ENCODE assay signal across 8 cellular contexts in genomic region chr2:224357098-224357901, GRCh38. TPM values are rescaled to one million over a fixed set of nuclear protein-coding genes. Genes with fewer than 3 reads are reported as not detected.
DNase-seq lines count a peak whose midpoint lies in the region; ATAC-seq and TF ChIP-seq lines count a peak whose summit lies in the region.

No MANE protein-coding gene starts in this region.

- no peak overlapping the region for H3K27ac Mint-ChIP-seq in chondrocyte (ENCODE audit: unreplicated experiment)

- peak; percentile 82 for DNase-seq in A673 (ENCODE audit: low spot score)
- DNase-seq in NCI-H2196 (lab: John Stamatoyannopoulos, UW; ENCODE audit: unreplicated experiment): peak; percentile 57
- DNase-seq in WERI-Rb-1: peak; percentile 44
- DNase-seq in chondrocyte (ENCODE audit: low spot score): no peak
- DNase-seq in stimulated activated CD8-positive, alpha-beta memory T cell treated with anti-CD3 and anti-CD28 coated beads, Interleukin-2, amount 100 ng/mL, for 1 hour (ENCODE audit: low read depth in 2 of 2): peak; percentile 10 to 19

- no peaks in the 10 kb centered on the region for H3K36me3 Mint-ChIP-seq in chondrocyte (ENCODE audit: low read depth)

- intact Hi-C loops in A673 (cut with micrococcal nuclease; ENCODE audit: unreplicated experiment): loop anchor here (2.0 to 5.0 kb wide), 5 partner anchors 90 to 650 kb away; no protein-coding TSS in a partner anchor

- no peak overlapping the region for H3K4me3 ChIP-seq in A673 (ENCODE audit: low read depth, low read length, poor library complexity, severe bottlenecking)
- H3K4me3 ChIP-seq in WERI-Rb-1 (ENCODE audit: low read depth, low read length): no peak overlapping the region
- peak overlapping the region; percentile 43 to 67 (median 50) for H3K4me3 ChIP-seq in liver (ENCODE audit: low read depth in 1 of 3, low read length in 3 of 3)

- TF ChIP-seq CTCF in A673 (conservative IDR thresholded peaks at IDR 0.05; ENCODE audit: low read depth, low read length) (peak; percentile 85), WERI-Rb-1 (IDR thresholded peaks at IDR 0.05; ENCODE audit: low read depth, low read length) (peak; percentile 56), chondrocyte (IDR thresholded peaks at IDR 0.05) (peak; percentile 93), liver (IDR thresholded peaks at IDR 0.05; ENCODE audit: low read depth, low read length, missing input control) (peak; percentile 94)

- H3K36me3 ChIP-seq in A673 (ENCODE audit: insufficient read depth, low read length, poor library complexity, severe bottlenecking) (no peaks in the 10 kb centered on the region), WERI-Rb-1 (no peaks in the 10 kb centered on the region), liver (ENCODE audit: control insufficient read depth in 4 of 4, insufficient read depth in 3 of 4, low read depth in 1 of 4, low read length in 3 of 4) (no peaks in the 10 kb centered on the region)

- H3K27ac ChIP-seq in A673 (ENCODE audit: low read depth, low read length, poor library complexity, severe bottlenecking): no peak overlapping the region
- H3K27ac ChIP-seq in WERI-Rb-1: no peak overlapping the region
- no peak overlapping the region for H3K27ac ChIP-seq in liver (ENCODE audit: low read depth in 1 of 2, low read length in 2 of 2)

- TF ChIP-seq RAD21 in liver (IDR thresholded peaks at IDR 0.05): peak; percentile 98 to 99

- H3K4me3 Mint-ChIP-seq in chondrocyte (ENCODE audit: unreplicated experiment): no peak overlapping the region

- POLR2A ChIA-PET in A673 (lab: Charles Lee; ENCODE audit: low non-redundant PET): no interaction called here

- no TSS peak for BruUV-seq in A673 (replicated peaks; lab: Mats Ljungman, UMichigan)

- peaks cover 5% of the 10 kb centered on the region for H3K27me3 Mint-ChIP-seq in chondrocyte (ENCODE audit: low read depth)

- peak overlapping the region in 1 of 2 donors; percentile 33 for H3K9ac ChIP-seq in liver (ENCODE audit: low read depth in 1 of 2, low read length in 2 of 2)

- H3K9me3 Mint-ChIP-seq in chondrocyte (ENCODE audit: low read depth): no peaks in the 10 kb centered on the region

- H3K4me1 ChIP-seq in A673 (ENCODE audit: insufficient read depth, low read length, poor library complexity, severe bottlenecking): peaks cover 17% of the 10 kb centered on the region
- H3K4me1 ChIP-seq in liver (ENCODE audit: control insufficient read depth in 4 of 4, insufficient read depth in 4 of 4, low read length in 3 of 4): no peaks in the 10 kb centered on the region

- H3K9me3 ChIP-seq in A673 (ENCODE audit: low read depth, low read length, poor library complexity, severe bottlenecking) (no peaks in the 10 kb centered on the region), WERI-Rb-1 (ENCODE audit: severe bottlenecking) (no peaks in the 10 kb centered on the region), liver (ENCODE audit: control insufficient read depth in 4 of 4, low read length in 3 of 4) (no peaks in the 10 kb centered on the region)

- H3K27me3 ChIP-seq in A673 (replicated peaks; ENCODE audit: insufficient read depth, low read depth, low read length, poor library complexity): no peaks in the 10 kb centered on the region
- no peaks in the 10 kb centered on the region for H3K27me3 ChIP-seq in WERI-Rb-1 (ENCODE audit: insufficient read depth, low read depth, severe bottlenecking)
- no peaks in the 10 kb centered on the region for H3K27me3 ChIP-seq in liver (ENCODE audit: control insufficient read depth in 4 of 4, insufficient read depth in 4 of 4, low read length in 3 of 4)

- WGBS in liver: 41% methylated on average over 8 of the region's 8 CpGs

- CTCF ChIA-PET in A673 (lab: Charles Lee): no interaction called here

- peaks cover 9% of the 10 kb centered on the region for H3K4me1 Mint-ChIP-seq in chondrocyte (ENCODE audit: low read depth)

- ATAC-seq in GM18511 (IDR thresholded peaks at IDR 0.05; ENCODE audit: unreplicated experiment) (peak; percentile 84), HG02973 (IDR thresholded peaks at IDR 0.05; ENCODE audit: unreplicated experiment) (peak; percentile 73)

TF ChIP-seq in liver, 16 proteins besides CTCF, POLR2A, EP300 and RAD21:
- TF ChIP-seq HNF4A (conservative IDR thresholded peaks at IDR 0.05) (peak in 1 of 2 donors; percentile 7), FOXA2 (IDR thresholded peaks at IDR 0.05) (no peak), REST (IDR thresholded peaks at IDR 0.05) (no peak)

RNA-seq across cellular contexts. Expression of gene FAM124B, which starts 44.6 kb away (rescaled TPM):
- total RNA-seq in A673 (2021) (not detected in 2 replicates), chondrocyte (not detected in 3 replicates), liver (1 to 10 TPM in 1 of 2 donors, under 1 TPM in 1; 0.42 to 2.5 TPM)
- under 1 TPM; 0.30 to 0.42 TPM for polyA plus RNA-seq in liver

Comparison
In these comparisons a context has a peak if more than half of its experiments do, and no peak if none do; other contexts are left out.
1. H3K4me3 ChIP-seq: peak in liver (3 of 3); none in A673 (single experiment) and WERI-Rb-1 (single experiment).
2. Peak in every context shown above with its lines, with median percentiles within 50 percentile points of each other: CTCF ChIP-seq.